In genomic region chr1:193580419-193580818, GRCh38 we compare ENCODE assay signal across 9 cellular contexts.
"Had no signal": no experiment of that assay in that cellular context is flagged by ENCODE, and none has a peak within 500 bp of the region (broad histone marks: within the 10 kb centered on the region; RNA-seq: fewer than 3 reads in every experiment).

No MANE protein-coding gene starts in this region.

- H2AFZ ChIP-seq: GM23338 had no signal

- H3K9ac ChIP-seq: KMS-11 had no signal

- H3K4me2 ChIP-seq: GM23338, KMS-11 had no signal

- DNase-seq: H9, HCEC 1CT, Karpas-422, KBM-7 had no signal

- H3K4me3 ChIP-seq: GM23338 had no signal

- H3K27ac ChIP-seq: KMS-11 had no signal

- ATAC-seq: GM23338 had no signal

- FAIRE-seq: H1, H54, HTR-8/SVneo had no signal
